In the genomic region with DNA sequence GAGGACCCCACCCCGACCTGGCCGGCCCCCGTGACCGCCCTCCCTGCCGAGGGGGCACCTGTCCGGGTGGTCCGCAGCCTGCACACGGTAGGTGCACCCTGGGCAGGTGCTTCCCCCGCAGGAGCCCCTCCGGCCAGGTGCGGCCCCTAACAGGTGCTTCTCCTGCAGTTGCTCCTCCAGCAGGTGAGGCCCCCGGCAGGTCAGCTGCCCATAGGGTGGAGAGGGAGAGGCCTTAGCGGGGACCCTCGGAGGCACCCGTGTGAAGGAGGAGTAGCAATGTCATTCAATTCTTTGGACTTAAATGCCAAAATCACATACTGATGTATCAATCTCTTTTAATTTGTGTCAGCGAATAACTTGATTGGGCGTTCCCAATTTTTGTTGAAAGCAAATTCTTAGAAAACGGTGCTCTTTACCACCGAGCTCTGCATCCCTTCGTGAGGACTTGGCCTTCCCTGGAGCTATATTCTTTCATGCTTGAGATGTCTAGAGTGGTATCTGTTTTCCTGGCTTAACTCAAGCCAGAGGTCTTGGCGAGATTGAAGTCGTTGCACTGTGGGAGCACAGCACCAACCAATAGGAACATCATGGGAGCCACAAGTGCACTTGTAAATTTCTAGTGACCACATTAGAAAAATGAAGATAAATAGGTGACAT, we compare ENCODE assay signal across 8 cellular contexts. TPM values are rescaled to one million over a fixed set of nuclear protein-coding genes. Genes with fewer than 3 reads are reported as not detected.
A peak's percentile ranks its signal among the peaks of the same experiment; 100 is the strongest.
DNase-seq lines count a peak whose midpoint lies in the region; ATAC-seq, FAIRE-seq and TF ChIP-seq lines count a peak whose summit lies in the region.

No MANE protein-coding gene starts in this region.

- no peak for TF ChIP-seq POLR2A in HepG2 (IDR thresholded peaks at IDR 0.05; ENCODE audit: insufficient read depth in 1 of 2, low read depth in 2 of 2, low read length in 2 of 2)

- BruUV-seq in HepG2 (replicated peaks; lab: Mats Ljungman, UMichigan) = TSS peak; percentile 81

- no peaks in the 10 kb centered on the region for H4K20me1 ChIP-seq in HepG2 (ENCODE audit: insufficient read depth, low read length)

- peaks cover 38% of the 10 kb centered on the region for H3K79me2 ChIP-seq in HepG2 (ENCODE audit: insufficient read depth, low read length)

- CTCF ChIA-PET in HepG2 (lab: Yijun Ruan, JAX; ENCODE audit: low intra/inter-chr PET ratio, low total read pairs) = no interaction called here

- ATAC-seq in HepG2 (no peak), thoracic aorta (ENCODE audit: insufficient number of reproducible peaks, low FRiP score, low read depth) (no peak), GM18502 (IDR thresholded peaks at IDR 0.05; ENCODE audit: poor library complexity, unreplicated experiment) (no peak)

- WGBS in HepG2 (ENCODE audit: low lambda C conversion rate) = 19% methylated on average over 11 of the region's 22 CpGs

- H3K27ac ChIP-seq in KOPT-K1 (ENCODE audit: low read depth, low read length, poor library complexity, severe bottlenecking) = peak overlapping the region; percentile 94
- peak overlapping the region; percentile 73 to 75 for H3K27ac ChIP-seq in ascending aorta
- H3K27ac ChIP-seq in HepG2 (ENCODE audit: extremely low read length, insufficient read depth, low read length) = peak overlapping the region; percentile 28
- H3K27ac ChIP-seq in thoracic aorta = peak overlapping the region; percentile 65 to 74

- TF ChIP-seq CTCF in ascending aorta (IDR thresholded peaks at IDR 0.05) (no peak), HepG2 (CRISPR knock-in tag; IDR thresholded peaks at IDR 0.05) (no peak), thoracic aorta (IDR thresholded peaks at IDR 0.05) (no peak)

- peaks cover 26% of the 10 kb centered on the region for H3K36me3 ChIP-seq in KOPT-K1 (ENCODE audit: insufficient read depth, low read length)
- H3K36me3 ChIP-seq in ascending aorta = no peaks in the 10 kb centered on the region
- peaks cover 0 to 13% of the 10 kb centered on the region in 2 experiments; a peak in 2 of 5 replicates for H3K36me3 ChIP-seq in HepG2 (replicated peaks in 1 of 2; ENCODE audit: control insufficient read depth in 1 of 2, insufficient read depth in 2 of 2, low read length in 2 of 2)
- H3K36me3 ChIP-seq in thoracic aorta = no peaks in the 10 kb centered on the region

- H3K9ac ChIP-seq in HepG2 (ENCODE audit: insufficient read depth, low read depth, low read length) = peak overlapping the region; percentile 71

- H3K27me3 ChIP-seq in ascending aorta (no peaks in the 10 kb centered on the region), HepG2 (ENCODE audit: control insufficient read depth in 1 of 2, insufficient read depth in 2 of 2, low read length in 2 of 2) (no peaks in the 10 kb centered on the region; a peak in 1 of 5 replicates), thoracic aorta (replicated peaks; ENCODE audit: insufficient read depth) (no peaks in the 10 kb centered on the region)

- no peak for TF ChIP-seq EP300 in HepG2 (IDR thresholded peaks at IDR 0.05; ENCODE audit: low read depth in 2 of 2, low read length in 2 of 2)
- TF ChIP-seq EP300 in HepG2 (CRISPR knock-in tag; IDR thresholded peaks at IDR 0.05; ENCODE audit: borderline replicate concordance) = no peak

- POLR2A ChIA-PET in HepG2 (lab: Yijun Ruan, JAX) = interaction anchor here (0.8 to 1.5 kb wide), 7 partner anchors 56 to 272 kb away, joined by 3 to 5 read pairs (median 4); no protein-coding TSS in a partner anchor

- in situ Hi-C loops in HepG2 (cut with HindIII; ENCODE audit: extremely low pct_ligation_motif_present, low pct_unique_long_range_greater_than_20kb) = no loop called here

- H3K4me1 ChIP-seq in ascending aorta = peaks cover 0 to 3% of the 10 kb centered on the region in 2 donors
- H3K4me1 ChIP-seq in HepG2 (ENCODE audit: insufficient read depth, low read length) = peaks cover 55% of the 10 kb centered on the region
- H3K4me1 ChIP-seq in thoracic aorta (ENCODE audit: control insufficient read depth in 1 of 2, low read depth in 2 of 2) = peaks cover 3 to 20% of the 10 kb centered on the region in 2 donors

- intact Hi-C loops in ascending aorta (cut with DNase I) (loop anchor here (2.0 kb wide), 1 partner anchor 123 kb away; a partner anchor contains a TSS), HepG2 (cut with micrococcal nuclease; ENCODE audit: unreplicated experiment) (loop anchor here (2.0 to 10.0 kb wide), 2 partner anchors 109 to 115 kb away; no protein-coding TSS in a partner anchor)

- TF ChIP-seq RAD21 in HepG2 (CRISPR knock-in tag; IDR thresholded peaks at IDR 0.05) = no peak

- H3K4me2 ChIP-seq in HepG2 (ENCODE audit: low read depth, low read length) = peak overlapping the region; percentile 75

- H3K9me3 ChIP-seq in KOPT-K1 (ENCODE audit: insufficient read depth, low read length, poor library complexity, severe bottlenecking) (peaks cover 14% of the 10 kb centered on the region), ascending aorta (no peaks in the 10 kb centered on the region), HepG2 (ENCODE audit: low read length) (no peaks in the 10 kb centered on the region), thoracic aorta (no peaks in the 10 kb centered on the region)

- H3K4me3 ChIP-seq in ascending aorta (peak overlapping the region; percentile 87 to 90), HepG2 (replicated peaks in 1 of 3; ENCODE audit: insufficient read depth in 1 of 3, low read depth in 2 of 3, low read length in 3 of 3) (peak overlapping the region; percentile 65 to 77 (median 74)), thoracic aorta (peak overlapping the region; percentile 76)

- FAIRE-seq in HepG2 (lab: Jason Lieb, UNC) = no peak

- DNase-seq in DMS53 (lab: John Stamatoyannopoulos, UW) = peak; percentile 77
- DNase-seq in DMS53 treated with DMSO at 0.1 percent for 48 hours (lab: John Stamatoyannopoulos, UW; ENCODE audit: unreplicated experiment) = no peak
- DNase-seq in ascending aorta (ENCODE audit: low spot score in 2 of 2) = no peak
- no peak for DNase-seq in HepG2 (ENCODE audit: low spot score)
- no peak for DNase-seq in thoracic aorta (ENCODE audit: low spot score)
- DNase-seq in activated gamma-delta T cell treated with Interleukin-2 at 50 U/mL for 16 hours = no peak

- H2AFZ ChIP-seq in HepG2 (ENCODE audit: low read length) = no peak overlapping the region

TF ChIP-seq in HepG2, 621 proteins besides CTCF, POLR2A, EP300 and RAD21 (continues in another document):
- TF ChIP-seq ZNF572 (CRISPR knock-in tag; IDR thresholded peaks at IDR 0.05) (0 out of 2 replicates have a peak, but pooled peaks have one; percentile 25), RBFOX2 (IDR thresholded peaks at IDR 0.05; ENCODE audit: low read depth, low read length) (peak; percentile 4; the same call in 1 of the 2 replicates), SMAD1 (CRISPR knock-in tag; IDR thresholded peaks at IDR 0.05; ENCODE audit: borderline replicate concordance, low read depth) (no peak), DNMT3B (CRISPR knock-in tag; conservative IDR thresholded peaks at IDR 0.05) (no peak), ZEB1 (IDR thresholded peaks at IDR 0.05; ENCODE audit: insufficient replicate concordance, low read depth) (peak; percentile 85), KAT2B (IDR thresholded peaks at IDR 0.05; ENCODE audit: borderline replicate concordance, low read depth, low read length) (no peak), ZNF607 (CRISPR knock-in tag; IDR thresholded peaks at IDR 0.05; ENCODE audit: borderline replicate concordance) (peak; percentile 16; the same call in 1 of the 2 replicates), ZBTB7B (CRISPR knock-in tag; IDR thresholded peaks at IDR 0.05) (0 out of 2 replicates have a peak, but pooled peaks have one; percentile 11), ISL2 (CRISPR knock-in tag; IDR thresholded peaks at IDR 0.05) (no peak)
- TF ChIP-seq, protein P1, sequence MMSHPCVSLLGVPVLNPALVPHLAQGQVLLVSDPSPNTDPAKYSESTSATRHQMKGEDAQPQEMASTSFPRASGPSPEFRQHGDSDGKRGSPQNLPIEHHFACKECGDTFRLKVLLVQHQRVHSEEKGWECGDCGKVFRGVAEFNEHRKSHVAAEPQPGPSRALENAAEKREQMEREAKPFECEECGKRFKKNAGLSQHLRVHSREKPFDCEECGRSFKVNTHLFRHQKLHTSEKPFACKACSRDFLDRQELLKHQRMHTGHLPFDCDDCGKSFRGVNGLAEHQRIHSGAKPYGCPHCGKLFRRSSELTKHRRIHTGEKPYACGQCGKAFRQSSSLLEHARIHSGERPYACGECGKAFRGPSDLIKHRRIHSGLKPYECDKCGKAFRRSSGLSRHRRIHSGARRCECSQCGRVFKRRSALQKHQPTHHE (CRISPR knock-in tag; IDR thresholded peaks at IDR 0.05; ENCODE audit: borderline replicate concordance) = no peak

RNA-seq across cellular contexts. Expression of a gene that starts 0.8 kb away (rescaled TPM):
- 1.6 TPM for total RNA-seq in ascending aorta
- total RNA-seq in HepG2 (2016; rRNA removed; fragmentation: Illumina TruSeq; extraction: Trizol) = 30.7 and 46.3 TPM in 2 replicates
- total RNA-seq in HepG2 (2016; cell fraction: cytosol; rRNA removed; fragmentation: Illumina TruSeq; extraction: Trizol; ENCODE audit: low read depth) = 4.3 and 4.9 TPM in 2 replicates
- 31.3 and 48.9 TPM in 2 replicates for total RNA-seq in HepG2 (2016; cell fraction: insoluble cytoplasmic fraction; rRNA removed; fragmentation: Illumina TruSeq; extraction: Trizol)
- total RNA-seq in HepG2 (2016; cell fraction: membrane; rRNA removed; fragmentation: Illumina TruSeq; extraction: Trizol) = 10.3 and 10.6 TPM in 2 replicates
- total RNA-seq in HepG2 (2016; cell fraction: nucleus; rRNA removed; fragmentation: Illumina TruSeq; extraction: Trizol) = 33.8 and 35.6 TPM in 2 replicates
- polyA plus RNA-seq in HepG2 (2011; rRNA removed) = 10.4 and 15.1 TPM in 2 replicates
- polyA plus RNA-seq in HepG2 (2011; cell fraction: cytosol; rRNA removed) = 10.6 and 12.1 TPM in 2 replicates
- polyA plus RNA-seq in HepG2 (2011; cell fraction: nucleus; rRNA removed) = 14.6 and 15.9 TPM in 2 replicates
- polyA plus RNA-seq in HepG2 (2012) = 9.7 and 17.7 TPM in 2 replicates
- polyA plus RNA-seq in HepG2 (2016; cell fraction: cytosol; fragmentation: Illumina TruSeq; extraction: Trizol; ENCODE audit: low read depth) = 0.87 and 1.1 TPM in 2 replicates
- polyA plus RNA-seq in HepG2 (2016; cell fraction: insoluble cytoplasmic fraction; fragmentation: Illumina TruSeq; extraction: Trizol; ENCODE audit: low read depth) = 41.4 and 43.6 TPM in 2 replicates
- 3.0 and 3.9 TPM in 2 replicates for polyA plus RNA-seq in HepG2 (2016; cell fraction: membrane; fragmentation: Illumina TruSeq; extraction: Trizol; ENCODE audit: low read depth)
- polyA plus RNA-seq in HepG2 (2016; cell fraction: nucleus; fragmentation: Illumina TruSeq; extraction: Trizol; ENCODE audit: insufficient read depth, low read depth) = 40.5 and 41.8 TPM in 2 replicates
- polyA minus RNA-seq in HepG2 (2011; rRNA and poly(A)+ RNA removed; ENCODE audit: low replicate concordance) = 50.3 and 124 TPM in 2 replicates
- polyA minus RNA-seq in HepG2 (2011; cell fraction: cytosol; rRNA and poly(A)+ RNA removed) = 9.1 and 16.4 TPM in 2 replicates
- polyA minus RNA-seq in HepG2 (2011; cell fraction: nucleus; rRNA and poly(A)+ RNA removed) = 27.6 and 33.7 TPM in 2 replicates
- 1 to 10 TPM; 4.1 to 8.4 TPM for total RNA-seq in thoracic aorta

Comparison
In these comparisons a context has a peak if more than half of its experiments do, and no peak if none do; other contexts are left out.
1. H3K27ac ChIP-seq: peak in every context shown above with its lines; median percentile 94 in KOPT-K1; 74 in ascending aorta; 70 in thoracic aorta; 28 in HepG2.